Comparison of ENCODE assay signal across 15 cellular contexts in the genomic region with DNA sequence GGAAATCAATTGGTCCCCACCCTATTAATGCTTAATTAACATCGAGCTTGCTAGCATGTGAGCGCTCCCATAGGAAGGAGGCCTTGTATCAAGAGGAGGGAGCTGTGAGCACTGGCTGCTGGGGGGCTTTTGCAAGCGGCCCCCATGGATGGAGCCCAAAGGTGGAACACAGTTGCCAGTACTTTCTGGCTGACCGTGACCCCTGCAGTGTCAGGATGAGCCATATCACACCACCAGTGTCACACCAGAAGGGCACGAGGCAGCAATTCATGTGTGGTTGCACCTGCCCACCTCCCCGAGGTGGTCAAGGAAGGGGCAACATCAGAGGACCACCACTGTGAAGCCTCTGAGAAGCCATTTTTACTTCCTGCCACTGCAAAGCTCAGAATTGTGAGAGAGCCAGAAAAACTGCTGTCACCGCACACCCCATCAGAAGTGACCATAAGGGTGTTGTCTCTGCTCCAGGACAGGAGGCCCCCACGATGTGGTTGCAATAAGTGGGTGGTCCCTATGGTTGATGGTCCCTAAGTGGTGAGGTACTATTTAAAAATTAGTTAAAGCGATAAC.
A peak's percentile ranks its signal among the peaks of the same experiment; 100 is the strongest.
DNase-seq lines count a peak whose midpoint lies in the region; ATAC-seq and TF ChIP-seq lines count a peak whose summit lies in the region.
"Had no signal": no experiment of that assay in that cellular context is flagged by ENCODE, and none has a peak within 500 bp of the region (broad histone marks: within the 10 kb centered on the region; RNA-seq: fewer than 3 reads in every experiment).

No MANE protein-coding gene starts in this region.

- H3K9me3 ChIP-seq in right atrium auricular region = no peaks in the 10 kb centered on the region
- H3K9me3 ChIP-seq in right cardiac atrium (ENCODE audit: control insufficient read depth, low read length) = no peaks in the 10 kb centered on the region
- no peaks in the 10 kb centered on the region for H3K9me3 ChIP-seq in neuronal stem cell (replicated peaks in 1 of 2; ENCODE audit: control insufficient read depth in 2 of 2, insufficient read depth in 1 of 2, low read depth in 1 of 2, low read length in 2 of 2)

- no peak overlapping the region for H2BK12ac ChIP-seq in neuronal stem cell (ENCODE audit: low read length)

- H3K14ac ChIP-seq in neuronal stem cell (ENCODE audit: low read length) = no peak overlapping the region

- no peak overlapping the region for H3K4ac ChIP-seq in neuronal stem cell (ENCODE audit: low read length)

- H3K36me3 ChIP-seq in right atrium auricular region (no peaks in the 10 kb centered on the region), neuronal stem cell (replicated peaks in 1 of 2; ENCODE audit: control insufficient read depth in 2 of 2, insufficient read depth in 2 of 2, low read length in 2 of 2) (no peaks in the 10 kb centered on the region)

- H2AK5ac ChIP-seq in neuronal stem cell (ENCODE audit: low read depth, low read length) = no peak overlapping the region

- H3K4me3 ChIP-seq in right atrium auricular region = no peak overlapping the region
- H3K4me3 ChIP-seq in right cardiac atrium (ENCODE audit: low read length) = no peak overlapping the region
- peak overlapping the region in 1 of 2 donors; percentile 42 for H3K4me3 ChIP-seq in neuronal stem cell (ENCODE audit: low read length in 2 of 2)

- H2BK15ac ChIP-seq in neuronal stem cell (ENCODE audit: low read length) = peak overlapping the region; percentile 65

- no peak overlapping the region for H4K91ac ChIP-seq in neuronal stem cell (ENCODE audit: low read depth, low read length, poor library complexity)

- no peak overlapping the region for H3K9ac ChIP-seq in neuronal stem cell (ENCODE audit: low read depth, low read length, poor library complexity)

- no peak overlapping the region for H2BK5ac ChIP-seq in neuronal stem cell (ENCODE audit: low read length)

- TF ChIP-seq CTCF in right atrium auricular region (IDR thresholded peaks at IDR 0.05) = no peak

- H3K23ac ChIP-seq in neuronal stem cell (ENCODE audit: low read depth, low read length, poor library complexity) = no peak overlapping the region

- no peaks in the 10 kb centered on the region for H3K79me1 ChIP-seq in neuronal stem cell (ENCODE audit: low read depth, low read length)

- WGBS in right cardiac atrium = 90% methylated on average over 9 of the region's 9 CpGs
- no CpG with 5 or more reads among the region's 9 CpGs for WGBS in neuronal stem cell (ENCODE audit: extremely low coverage in 2 of 2, insufficient read length in 2 of 2, insufficient replicate concordance in 1 of 2), 2 donors

- no peak overlapping the region for H4K8ac ChIP-seq in neuronal stem cell (ENCODE audit: low read depth, low read length)

- H3K27me3 ChIP-seq in right atrium auricular region = no peaks in the 10 kb centered on the region
- no peaks in the 10 kb centered on the region for H3K27me3 ChIP-seq in right cardiac atrium (ENCODE audit: control insufficient read depth, insufficient read depth)
- peaks cover 0 to 15% (median 0%) of the 10 kb centered on the region in 3 experiments for H3K27me3 ChIP-seq in neuronal stem cell (ENCODE audit: control insufficient read depth in 3 of 3, insufficient read depth in 3 of 3, low read depth in 1 of 3, low read length in 3 of 3)

- intact Hi-C loops in right cardiac atrium (cut with DNase I) = no loop called here

- no peak overlapping the region for H2AFZ ChIP-seq in neuronal stem cell (ENCODE audit: low read length)

- no peak overlapping the region for H2BK120ac ChIP-seq in neuronal stem cell (ENCODE audit: low read depth, low read length)

- DNase-seq in right atrium auricular region (ENCODE audit: low spot score) (peak; percentile 42), right cardiac atrium (no peak), islet precursor cell (peak; percentile 42), neuronal stem cell (ENCODE audit: low spot score) (no peak), DMS153 (lab: John Stamatoyannopoulos, UW) (no peak)
- no peak for DNase-seq in activated CD4-positive, CD25-positive, alpha-beta regulatory T cell (lab: John Stamatoyannopoulos, UW)
- no peak for DNase-seq in NK-92 treated with Interleukin-12 subunit alpha and Interleukin-12 subunit beta, amount 100 ng/mL, for 24 hours (lab: John Stamatoyannopoulos, UW)
- DNase-seq: ACHN; C1 segment of cervical spinal cord; CD4-positive, alpha-beta T cell; DND-41; GDM1; HCEC 1CT; IMR-90 had no signal

- H3K4me2 ChIP-seq in neuronal stem cell (ENCODE audit: insufficient read depth, low read length, poor library complexity, severe bottlenecking) = no peak overlapping the region

- peaks cover 0 to 15% of the 10 kb centered on the region in 2 donors for H3K4me1 ChIP-seq in right atrium auricular region
- H3K4me1 ChIP-seq in right cardiac atrium (ENCODE audit: control insufficient read depth, insufficient read depth, low read length) = no peaks in the 10 kb centered on the region
- peaks cover 0 to 4% of the 10 kb centered on the region in 2 donors for H3K4me1 ChIP-seq in neuronal stem cell (ENCODE audit: control insufficient read depth in 2 of 2, insufficient read depth in 1 of 2, low read depth in 1 of 2, low read length in 2 of 2)

- ATAC-seq in right cardiac atrium = no peak
- no peak for ATAC-seq in GM21717 (IDR thresholded peaks at IDR 0.05; ENCODE audit: unreplicated experiment)

- no peak overlapping the region for H3K18ac ChIP-seq in neuronal stem cell (ENCODE audit: low read length)

- no peak overlapping the region for H3K27ac ChIP-seq in right atrium auricular region
- no peak overlapping the region for H3K27ac ChIP-seq in right cardiac atrium (ENCODE audit: low read length)
- H3K27ac ChIP-seq in neuronal stem cell (replicated peaks; ENCODE audit: low read length) = no peak overlapping the region

Comparison
In these comparisons a context has a peak if more than half of its experiments do, and no peak if none do; other contexts are left out.
1. DNase-seq: peak in right atrium auricular region (single experiment) and islet precursor cell (single experiment); none in right cardiac atrium (0 of 3), neuronal stem cell (single experiment), activated CD4-positive, CD25-positive, alpha-beta regulatory T cell (0 of 4), NK-92 treated with Interleukin-12 subunit alpha and Interleukin-12 subunit beta, amount 100 ng/mL, for 24 hours (single experiment) and DMS153 (single experiment).